ENCODE assay signal across 8 cellular contexts in genomic region chr20:49045440-49046086, GRCh38. TPM values are rescaled to one million over a fixed set of nuclear protein-coding genes. Genes with fewer than 3 reads are reported as not detected.
DNase-seq lines count a peak whose midpoint lies in the region; ATAC-seq and TF ChIP-seq lines count a peak whose summit lies in the region.

No MANE protein-coding gene starts in this region.

- H3K36me3 Mint-ChIP-seq in WTC11 (peaks cover 22% of the 10 kb centered on the region), osteocyte (ENCODE audit: unreplicated experiment) (peaks cover 2% of the 10 kb centered on the region)

- H3K4me3 ChIP-seq in DOHH2 (ENCODE audit: low read length) (peak overlapping the region; percentile 76), foreskin fibroblast (ENCODE audit: low read depth in 1 of 2, low read length in 2 of 2) (peak overlapping the region; percentile 89 to 99)

- peaks cover 60% of the 10 kb centered on the region for H3K79me2 ChIP-seq in DOHH2 (ENCODE audit: control insufficient read depth, low read length)

- POLR2A ChIA-PET in WTC11 (lab: Charles Lee) = interaction anchor here (1.5 kb wide), 1 partner anchor 8 kb away, joined by 5 read pairs; no protein-coding TSS in a partner anchor

- H3K27me3 ChIP-seq in DOHH2 (ENCODE audit: control insufficient read depth, low read length) = no peaks in the 10 kb centered on the region

- DNase-seq in WTC11 (ENCODE audit: low spot score) (peak; percentile 15), foreskin fibroblast (peak; percentile 4 to 36), osteocyte (ENCODE audit: extremely low spot score, unreplicated experiment) (no peak), DMS79 treated with DMSO at 0.1 percent for 48 hours (lab: John Stamatoyannopoulos, UW) (no peak)
- DNase-seq in activated effector memory CD4-positive, alpha-beta T cell treated with Interleukin-2 at 50 U/mL for 16 hours = no peak

- H3K9me2 ChIP-seq in DOHH2 (replicated peaks; ENCODE audit: control insufficient read depth, low read length) = no peaks in the 10 kb centered on the region

- peaks cover 27% of the 10 kb centered on the region for H3K4me1 ChIP-seq in DOHH2 (ENCODE audit: control insufficient read depth, low read length)

- H3K4me1 Mint-ChIP-seq in WTC11 (peaks cover 26% of the 10 kb centered on the region), osteocyte (ENCODE audit: unreplicated experiment) (peaks cover 20% of the 10 kb centered on the region)

- no peaks in the 10 kb centered on the region for H3F3A ChIP-seq in DOHH2 (ENCODE audit: control insufficient read depth, insufficient read depth)

- H3K4me2 ChIP-seq in DOHH2 (ENCODE audit: low read length) = peak overlapping the region; percentile 95

- H3K9me3 Mint-ChIP-seq in WTC11 (no peaks in the 10 kb centered on the region), osteocyte (ENCODE audit: unreplicated experiment) (no peaks in the 10 kb centered on the region)

- ATAC-seq in HG03064 (IDR thresholded peaks at IDR 0.05; ENCODE audit: low read depth, unreplicated experiment) = peak; percentile 6
- ATAC-seq in WTC11 = peak; percentile 1; the same call in 1 of the 2 replicates
- no peak for ATAC-seq in GM21737 (IDR thresholded peaks at IDR 0.05; ENCODE audit: unreplicated experiment)

- TF ChIP-seq CTCF in DOHH2 (IDR thresholded peaks at IDR 0.05; ENCODE audit: low read depth, low read length, poor library complexity, severe bottlenecking) (no peak), WTC11 (IDR thresholded peaks at IDR 0.05) (no peak), foreskin fibroblast (IDR thresholded peaks at IDR 0.05; ENCODE audit: low read depth, low read length) (no peak), osteocyte (IDR thresholded peaks at IDR 0.05) (no peak)

- H4K20me1 ChIP-seq in DOHH2 (ENCODE audit: control insufficient read depth, insufficient read depth, low read depth, low read length) = peaks cover 21% of the 10 kb centered on the region

- H3K27ac Mint-ChIP-seq in WTC11 (peak overlapping the region; percentile 99), osteocyte (ENCODE audit: unreplicated experiment) (peak overlapping the region; percentile 96)

- CTCF ChIA-PET in WTC11 (lab: Charles Lee) = interaction anchor here (0.6 to 1.9 kb wide), 3 partner anchors 17 to 388 kb away, joined by 3 to 6 read pairs (median 5); no protein-coding TSS in a partner anchor

- H3K27me3 Mint-ChIP-seq in WTC11 (ENCODE audit: low read depth) = no peaks in the 10 kb centered on the region; the same call in 1 of the 2 replicates
- H3K27me3 Mint-ChIP-seq in osteocyte (ENCODE audit: unreplicated experiment) = no peaks in the 10 kb centered on the region

- peaks cover 32% of the 10 kb centered on the region for H3K36me3 ChIP-seq in DOHH2 (ENCODE audit: control insufficient read depth, low read length)

- H3K9me3 ChIP-seq in DOHH2 (ENCODE audit: control insufficient read depth, insufficient read depth, low read length) = no peaks in the 10 kb centered on the region

- H3K4me3 Mint-ChIP-seq in WTC11 (peak overlapping the region; percentile 97), osteocyte (ENCODE audit: unreplicated experiment) (peak overlapping the region; percentile 98)

- H3K27ac ChIP-seq in DOHH2 (ENCODE audit: low read depth, low read length) = peak overlapping the region; percentile 79

TF ChIP-seq in WTC11, 78 proteins besides CTCF, POLR2A, EP300 and RAD21:
- TF ChIP-seq ZNF671 (CRISPR knock-in tag; IDR thresholded peaks at IDR 0.05) (no peak), GABPB1 (CRISPR knock-in tag; IDR thresholded peaks at IDR 0.05) (0 out of 2 replicates have a peak, but pooled peaks have one; percentile 12)

RNA-seq across cellular contexts. Expression of gene CSE1L, which starts 0.5 kb away (rescaled TPM):
- total RNA-seq in WTC11 (2021) (192 to 211 TPM (median 204 TPM) in 3 replicates), osteocyte (48.6 and 49.0 TPM in 2 replicates)

Comparison
In these comparisons a context has a peak if more than half of its experiments do, and no peak if none do; other contexts are left out.
1. DNase-seq: peak in WTC11 (single experiment) and foreskin fibroblast (2 of 2); none in osteocyte (single experiment), DMS79 treated with DMSO at 0.1 percent for 48 hours (single experiment) and activated effector memory CD4-positive, alpha-beta T cell treated with Interleukin-2 at 50 U/mL for 16 hours (single experiment).